Comparison of ENCODE assay signal across 1 cellular context in genomic region chr19:35569281-35569781, GRCh38.
TF ChIP-seq lines count a peak whose summit lies in the region.

No MANE protein-coding gene starts in this region.

TF ChIP-seq in HepG2, 621 proteins besides CTCF, POLR2A, EP300 and RAD21 (continued from another document and continues in another):
- 0 out of 2 replicates have a peak, but pooled peaks have one; percentile 16 for TF ChIP-seq IRF2 (CRISPR knock-in tag; IDR thresholded peaks at IDR 0.05)
- TF ChIP-seq ZNF792 (CRISPR knock-in tag; IDR thresholded peaks at IDR 0.05): peak; percentile 65; the same call in 1 of the 2 replicates
- TF ChIP-seq ZNF512 (CRISPR knock-in tag; IDR thresholded peaks at IDR 0.05): no peak
- no peak for TF ChIP-seq CENPBD1 (CRISPR knock-in tag; IDR thresholded peaks at IDR 0.05; ENCODE audit: borderline replicate concordance, low read depth)
- TF ChIP-seq, protein P1, sequence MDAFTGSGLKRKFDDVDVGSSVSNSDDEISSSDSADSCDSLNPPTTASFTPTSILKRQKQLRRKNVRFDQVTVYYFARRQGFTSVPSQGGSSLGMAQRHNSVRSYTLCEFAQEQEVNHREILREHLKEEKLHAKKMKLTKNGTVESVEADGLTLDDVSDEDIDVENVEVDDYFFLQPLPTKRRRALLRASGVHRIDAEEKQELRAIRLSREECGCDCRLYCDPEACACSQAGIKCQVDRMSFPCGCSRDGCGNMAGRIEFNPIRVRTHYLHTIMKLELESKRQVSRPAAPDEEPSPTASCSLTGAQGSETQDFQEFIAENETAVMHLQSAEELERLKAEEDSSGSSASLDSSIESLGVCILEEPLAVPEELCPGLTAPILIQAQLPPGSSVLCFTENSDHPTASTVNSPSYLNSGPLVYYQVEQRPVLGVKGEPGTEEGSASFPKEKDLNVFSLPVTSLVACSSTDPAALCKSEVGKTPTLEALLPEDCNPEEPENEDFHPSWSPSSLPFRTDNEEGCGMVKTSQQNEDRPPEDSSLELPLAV (CRISPR knock-in tag; conservative IDR thresholded peaks at IDR 0.05; ENCODE audit: low read depth): no peak
- TF ChIP-seq EEA1 (CRISPR knock-in tag; IDR thresholded peaks at IDR 0.05; ENCODE audit: borderline replicate concordance): no peak
- no peak for TF ChIP-seq GTF3A (CRISPR knock-in tag; conservative IDR thresholded peaks at IDR 0.05)
- TF ChIP-seq ZNF382 (CRISPR knock-in tag; IDR thresholded peaks at IDR 0.05; ENCODE audit: borderline replicate concordance): no peak
- no peak for TF ChIP-seq RORA (CRISPR knock-in tag; IDR thresholded peaks at IDR 0.05)
- TF ChIP-seq ZNF614 (CRISPR knock-in tag; IDR thresholded peaks at IDR 0.05; ENCODE audit: borderline replicate concordance): 0 out of 2 replicates have a peak, but pooled peaks have one; percentile 20
- TF ChIP-seq, protein P2, sequence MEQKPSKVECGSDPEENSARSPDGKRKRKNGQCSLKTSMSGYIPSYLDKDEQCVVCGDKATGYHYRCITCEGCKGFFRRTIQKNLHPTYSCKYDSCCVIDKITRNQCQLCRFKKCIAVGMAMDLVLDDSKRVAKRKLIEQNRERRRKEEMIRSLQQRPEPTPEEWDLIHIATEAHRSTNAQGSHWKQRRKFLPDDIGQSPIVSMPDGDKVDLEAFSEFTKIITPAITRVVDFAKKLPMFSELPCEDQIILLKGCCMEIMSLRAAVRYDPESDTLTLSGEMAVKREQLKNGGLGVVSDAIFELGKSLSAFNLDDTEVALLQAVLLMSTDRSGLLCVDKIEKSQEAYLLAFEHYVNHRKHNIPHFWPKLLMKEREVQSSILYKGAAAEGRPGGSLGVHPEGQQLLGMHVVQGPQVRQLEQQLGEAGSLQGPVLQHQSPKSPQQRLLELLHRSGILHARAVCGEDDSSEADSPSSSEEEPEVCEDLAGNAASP (CRISPR knock-in tag; IDR thresholded peaks at IDR 0.05; ENCODE audit: borderline replicate concordance): peak; percentile 99
- TF ChIP-seq ERF (CRISPR knock-in tag; IDR thresholded peaks at IDR 0.05): peak; percentile 47; the same call in 1 of the 2 replicates
- no peak for TF ChIP-seq ZFP90 (CRISPR knock-in tag; IDR thresholded peaks at IDR 0.05; ENCODE audit: borderline replicate concordance)
- no peak for TF ChIP-seq CBX1 (IDR thresholded peaks at IDR 0.05; ENCODE audit: low read depth)
- no peak for TF ChIP-seq ZNF670 (CRISPR knock-in tag; IDR thresholded peaks at IDR 0.05; ENCODE audit: borderline replicate concordance)
- TF ChIP-seq GRHL1 (CRISPR knock-in tag; conservative IDR thresholded peaks at IDR 0.05): no peak
- TF ChIP-seq SCMH1 (CRISPR knock-in tag; IDR thresholded peaks at IDR 0.05; ENCODE audit: borderline replicate concordance): no peak
- TF ChIP-seq ZKSCAN5 (CRISPR knock-in tag; IDR thresholded peaks at IDR 0.05): no peak
- peak; percentile 95 for TF ChIP-seq HDAC2 (CRISPR knock-in tag; IDR thresholded peaks at IDR 0.05)
- TF ChIP-seq ZNF264 (CRISPR knock-in tag; IDR thresholded peaks at IDR 0.05): no peak
- TF ChIP-seq SALL2 (CRISPR knock-in tag; IDR thresholded peaks at IDR 0.05): no peak
- TF ChIP-seq ISX (CRISPR knock-in tag; conservative IDR thresholded peaks at IDR 0.05): no peak
- no peak for TF ChIP-seq TERF1 (CRISPR knock-in tag; IDR thresholded peaks at IDR 0.05)
- no peak for TF ChIP-seq JDP2 (CRISPR knock-in tag; IDR thresholded peaks at IDR 0.05; ENCODE audit: borderline replicate concordance)
- TF ChIP-seq GATAD2A (CRISPR knock-in tag; IDR thresholded peaks at IDR 0.05): peak; percentile 93
- no peak for TF ChIP-seq ZBTB40 (IDR thresholded peaks at IDR 0.05)
- no peak for TF ChIP-seq ZBTB40 (CRISPR knock-in tag; IDR thresholded peaks at IDR 0.05)
- no peak for TF ChIP-seq ZNF546 (CRISPR knock-in tag; conservative IDR thresholded peaks at IDR 0.05)
- no peak for TF ChIP-seq ZNF782 (CRISPR knock-in tag; IDR thresholded peaks at IDR 0.05; ENCODE audit: borderline replicate concordance)
- peak; percentile 36; the same call in 1 of the 2 replicates for TF ChIP-seq FOXJ3 (CRISPR knock-in tag; IDR thresholded peaks at IDR 0.05; ENCODE audit: borderline replicate concordance)
- TF ChIP-seq, protein P3, sequence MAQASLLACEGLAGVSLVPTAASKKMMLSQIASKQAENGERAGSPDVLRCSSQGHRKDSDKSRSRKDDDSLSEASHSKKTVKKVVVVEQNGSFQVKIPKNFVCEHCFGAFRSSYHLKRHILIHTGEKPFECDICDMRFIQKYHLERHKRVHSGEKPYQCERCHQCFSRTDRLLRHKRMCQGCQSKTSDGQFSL (CRISPR knock-in tag; IDR thresholded peaks at IDR 0.05): no peak
- no peak for TF ChIP-seq SMARCE1 (IDR thresholded peaks at IDR 0.05; ENCODE audit: borderline replicate concordance)
- no peak for TF ChIP-seq CC2D1A (CRISPR knock-in tag; IDR thresholded peaks at IDR 0.05)
- no peak for TF ChIP-seq STAT6 (CRISPR knock-in tag; IDR thresholded peaks at IDR 0.05; ENCODE audit: borderline replicate concordance)
- no peak for TF ChIP-seq ZNF30 (CRISPR knock-in tag; IDR thresholded peaks at IDR 0.05)
- no peak for TF ChIP-seq PHB2 (IDR thresholded peaks at IDR 0.05; ENCODE audit: partially characterized antibody)
- no peak for TF ChIP-seq EED (CRISPR knock-in tag; IDR thresholded peaks at IDR 0.05)
- TF ChIP-seq KDM5B (CRISPR knock-in tag; IDR thresholded peaks at IDR 0.05; ENCODE audit: borderline replicate concordance): no peak; the same call in 1 of the 2 replicates
